8 cellular contexts compared by ENCODE assay signal in the genomic region with DNA sequence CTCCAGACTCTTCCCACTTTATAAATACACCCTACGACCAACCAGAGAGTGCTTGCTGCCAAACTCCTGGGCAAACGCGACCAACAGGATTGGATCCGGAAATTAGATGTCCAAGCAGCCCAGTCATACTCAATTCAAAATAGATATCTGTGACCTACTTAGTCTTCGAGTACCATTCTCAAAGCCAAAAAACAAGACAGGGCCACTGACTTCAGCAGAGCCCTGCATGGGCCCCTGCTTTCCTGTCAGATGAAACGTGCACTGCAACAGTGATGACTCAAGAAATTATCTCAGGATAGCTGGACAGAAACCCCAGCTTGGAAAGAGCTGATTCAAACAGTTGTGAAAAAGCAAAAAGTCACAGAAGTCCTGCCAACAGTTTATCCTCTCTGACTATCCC. TPM values are rescaled to one million over a fixed set of nuclear protein-coding genes. Genes with fewer than 3 reads are reported as not detected.
DNase-seq lines count a peak whose midpoint lies in the region; ATAC-seq and TF ChIP-seq lines count a peak whose summit lies in the region.

No MANE protein-coding gene starts in this region.

- H3K4me3 ChIP-seq in BE2C (ENCODE audit: low read depth, low read length), result no peak overlapping the region
- H3K4me3 ChIP-seq in OCI-LY7 (ENCODE audit: low read depth, low read length, poor library complexity, severe bottlenecking), result peak overlapping the region; percentile 56
- H3K4me3 ChIP-seq in uterus, result no peak overlapping the region
- no peak overlapping the region for H3K4me3 ChIP-seq in HAP-1

- in situ Hi-C loops in HAP-1 (cut with MboI; ENCODE audit: low sequenced_read_pairs), result no loop called here

- H2AFZ ChIP-seq in OCI-LY7 (ENCODE audit: low read length), result peak overlapping the region; percentile 81; the same call in 1 of the 2 replicates

- H3K9me3 ChIP-seq in BE2C (no peaks in the 10 kb centered on the region), OCI-LY7 (ENCODE audit: low read length) (no peaks in the 10 kb centered on the region), uterus (no peaks in the 10 kb centered on the region), HAP-1 (no peaks in the 10 kb centered on the region)

- ATAC-seq in GM21447 (IDR thresholded peaks at IDR 0.05; ENCODE audit: unreplicated experiment) (peak; percentile 22), HG02759 (IDR thresholded peaks at IDR 0.05; ENCODE audit: unreplicated experiment) (no peak)

- H3K4me2 ChIP-seq in OCI-LY7 (ENCODE audit: low read length), result peak overlapping the region; percentile 83

- CTCF ChIA-PET in OCI-LY7 (lab: Charles Lee; ENCODE audit: unreplicated experiment), result no interaction called here

- intact Hi-C loops in OCI-LY7 (cut with micrococcal nuclease; ENCODE audit: unreplicated experiment), result loop anchor here (1.0 kb wide), 1 partner anchor 17 kb away; no protein-coding TSS in a partner anchor
- intact Hi-C loops in uterus (cut with DNase I; ENCODE audit: low total_unique reads), result no loop called here

- no peaks in the 10 kb centered on the region for H3K9me2 ChIP-seq in OCI-LY7 (ENCODE audit: insufficient read depth, low read length)

- BruUV-seq in OCI-LY7 (replicated peaks; lab: Mats Ljungman, UMichigan), result no TSS peak

- H3K27me3 ChIP-seq in BE2C (no peaks in the 10 kb centered on the region), uterus (no peaks in the 10 kb centered on the region), HAP-1 (ENCODE audit: low read depth) (no peaks in the 10 kb centered on the region)

- DNase-seq in BE2C (peak; percentile 26), OCI-LY7 (ENCODE audit: low spot score) (peak; percentile 50), germinal center (ENCODE audit: low spot score) (peak; percentile 29), NCI-H2196 (lab: John Stamatoyannopoulos, UW; ENCODE audit: unreplicated experiment) (no peak), uterus (no peak), HAP-1 (ENCODE audit: low spot score in 2 of 2) (no peak)

- no peaks in the 10 kb centered on the region for H4K20me1 ChIP-seq in OCI-LY7 (ENCODE audit: insufficient read depth, low read length)

- peak overlapping the region; percentile 71 for H3K27ac ChIP-seq in OCI-LY7 (ENCODE audit: low read depth, low read length, poor library complexity, severe bottlenecking)
- no peak overlapping the region for H3K27ac ChIP-seq in uterus

- peaks cover 78% of the 10 kb centered on the region for H3K4me1 ChIP-seq in BE2C
- H3K4me1 ChIP-seq in OCI-LY7 (ENCODE audit: insufficient read depth, low read length, poor library complexity, severe bottlenecking), result peaks cover 84% of the 10 kb centered on the region
- H3K4me1 ChIP-seq in uterus, result peaks cover 0 to 11% of the 10 kb centered on the region in 2 donors
- no peaks in the 10 kb centered on the region for H3K4me1 ChIP-seq in HAP-1

- TF ChIP-seq CTCF in BE2C (IDR thresholded peaks at IDR 0.05; ENCODE audit: low read depth, low read length), result no peak
- no peak for TF ChIP-seq CTCF in OCI-LY7 (conservative IDR thresholded peaks at IDR 0.05; ENCODE audit: low read length)
- TF ChIP-seq CTCF in uterus (IDR thresholded peaks at IDR 0.05), result no peak

- POLR2A ChIA-PET in OCI-LY7 (lab: Charles Lee), result interaction anchor here (0.6 to 3.5 kb wide), 3 partner anchors 10 to 115 kb away, joined by 4 to 24 read pairs (median 11); a partner anchor contains a TSS

- peaks cover 33% of the 10 kb centered on the region; the same call in 1 of the 2 replicates for H3K79me2 ChIP-seq in OCI-LY7 (ENCODE audit: insufficient read depth, low read depth, low read length)

- TF ChIP-seq POLR2A in uterus (IDR thresholded peaks at IDR 0.05), result no peak

- H3K36me3 ChIP-seq in BE2C (peaks cover 21% of the 10 kb centered on the region), OCI-LY7 (ENCODE audit: insufficient read depth, low read length) (no peaks in the 10 kb centered on the region), uterus (no peaks in the 10 kb centered on the region), HAP-1 (replicated peaks) (no peaks in the 10 kb centered on the region)

RNA-seq across cellular contexts. Expression of a gene that starts 17.6 kb away (rescaled TPM):
- 83.5 TPM for polyA plus RNA-seq in BE2C (2012; ENCODE audit: insufficient read depth, insufficient read length, low read depth)
- total RNA-seq in OCI-LY7 (2014; rRNA removed; shearing (Covaris generic)), result 36.1 and 44.7 TPM in 2 replicates
- total RNA-seq in OCI-LY7 (2022) (44.1 and 52.4 TPM in 2 replicates), uterus (10 to 100 TPM in 3 of 4 donors, 1 to 10 TPM in 1; 7.2 to 30.0 (median 17.7) TPM)

Comparison
In these comparisons a context has a peak if more than half of its experiments do, and no peak if none do; other contexts are left out.
1. DNase-seq: peak in BE2C (single experiment), OCI-LY7 (single experiment) and germinal center (single experiment); none in NCI-H2196 (single experiment), uterus (0 of 2) and HAP-1 (0 of 2).